ENCODE assay signal across 8 cellular contexts in the genomic region with DNA sequence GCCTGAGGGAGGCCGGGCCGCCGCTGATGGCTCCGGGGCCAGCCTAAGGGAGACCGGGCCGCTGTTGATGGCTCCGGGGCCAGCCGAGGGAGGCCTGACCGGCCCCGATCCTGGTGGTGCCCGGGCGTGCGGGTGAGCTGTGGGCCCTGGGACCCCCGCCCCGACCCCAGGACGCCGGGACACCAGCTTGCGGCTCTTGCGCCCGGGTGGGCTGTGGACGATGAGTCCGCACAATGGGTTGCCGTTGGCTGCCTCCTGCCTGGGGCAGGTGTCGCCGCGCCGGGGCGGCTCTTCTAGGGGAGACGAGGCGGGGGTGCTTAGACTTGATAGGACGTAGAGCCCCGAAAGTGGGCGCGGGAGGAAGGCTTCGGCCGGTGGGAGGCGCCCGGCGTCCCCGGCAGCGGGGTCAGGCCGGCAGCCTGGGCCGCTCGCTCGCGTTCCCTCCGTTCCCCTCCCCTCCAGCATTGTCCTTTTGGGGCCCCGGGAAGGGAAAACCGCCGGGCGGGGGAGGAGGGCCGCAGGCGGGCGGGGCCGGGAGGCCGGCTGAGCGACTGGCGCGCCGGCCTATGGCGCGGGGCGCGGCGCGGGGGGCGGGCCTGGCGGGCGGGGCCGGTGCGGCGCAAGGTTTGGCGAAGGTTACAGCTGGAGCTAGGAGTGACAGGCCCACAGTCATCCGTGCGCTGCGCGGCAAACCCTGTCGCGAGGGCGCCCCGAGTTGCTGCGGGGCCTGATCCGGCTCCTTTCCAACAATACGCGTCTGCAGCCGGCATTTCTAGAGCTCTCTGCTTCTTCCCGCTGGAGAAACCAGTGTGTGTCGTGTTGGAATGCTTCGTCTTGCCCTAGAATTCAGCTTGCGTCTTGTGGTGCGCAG. TPM values are rescaled to one million over a fixed set of nuclear protein-coding genes. Genes with fewer than 3 reads are reported as not detected.
DNase-seq lines count a peak whose midpoint lies in the region; ATAC-seq, FAIRE-seq and TF ChIP-seq lines count a peak whose summit lies in the region.

No MANE protein-coding gene starts in this region.

- intact Hi-C loops in endothelial cell of umbilical vein (cut with micrococcal nuclease), result loop anchor here (1.0 to 10.0 kb wide), 4 partner anchors 24 to 261 kb away; partner anchors contain the start of gene TADA2B

- H3K4me1 ChIP-seq in NT2/D1 (ENCODE audit: insufficient read depth, insufficient read length) (peaks cover 13% of the 10 kb centered on the region), endothelial cell of umbilical vein (ENCODE audit: control insufficient read depth, extremely low read depth, insufficient read depth, low read length) (peaks cover 10% of the 10 kb centered on the region)

- H3K9me1 ChIP-seq in endothelial cell of umbilical vein (replicated peaks; ENCODE audit: control insufficient read depth, extremely low read depth, insufficient read depth, low read length), result no peaks in the 10 kb centered on the region

- ATAC-seq in GM19468 (IDR thresholded peaks at IDR 0.05; ENCODE audit: extremely low read depth, unreplicated experiment), result peak; percentile 63

- DNase-seq in Caki2 (ENCODE audit: low read depth), result peak; percentile 74
- DNase-seq in HPDE6-E6E7 (ENCODE audit: extremely low spot score), result peak; percentile 88
- DNase-seq in NT2/D1 (ENCODE audit: low read depth, low spot score), result peak; percentile 80
- DNase-seq in activated T-cell treated with anti-CD3 and anti-CD28 coated beads for 1 hour (ENCODE audit: low read depth), result peak; percentile 82
- DNase-seq in endothelial cell of umbilical vein (ENCODE audit: low read depth, low spot score), result peak; percentile 84
- peak; percentile 84 for DNase-seq in middle frontal gyrus (ENCODE audit: extremely low spot score, low spot score)
- peak; percentile 74 to 80 for DNase-seq in stimulated activated CD8-positive, alpha-beta memory T cell treated with anti-CD3 and anti-CD28 coated beads, Interleukin-2, amount 100 ng/mL, for 1 hour (ENCODE audit: low read depth in 2 of 2)

- BruUV-seq in endothelial cell of umbilical vein (replicated peaks; lab: Mats Ljungman, UMichigan), result TSS peak; percentile 87

- H3K4me3 ChIP-seq in NT2/D1 (ENCODE audit: insufficient read length, low read depth), result peak overlapping the region; percentile 82
- H3K4me3 ChIP-seq in endothelial cell of umbilical vein (replicated peaks in 1 of 3; ENCODE audit: insufficient read depth in 1 of 3, low read depth in 1 of 3, low read length in 3 of 3), result peak overlapping the region; percentile 75 to 99 (median 83)

- H3K27me3 ChIP-seq in NT2/D1 (ENCODE audit: insufficient read depth, insufficient read length) (peaks cover 12% of the 10 kb centered on the region), endothelial cell of umbilical vein (ENCODE audit: control insufficient read depth in 2 of 2, insufficient read depth in 2 of 2, low read length in 2 of 2) (no peaks in the 10 kb centered on the region)

- FAIRE-seq in endothelial cell of umbilical vein (lab: Jason Lieb, UNC), result peak; percentile 82

- H2AFZ ChIP-seq in endothelial cell of umbilical vein (ENCODE audit: low read depth, low read length), result peak overlapping the region; percentile 27

- TF ChIP-seq CTCF in endothelial cell of umbilical vein (IDR thresholded peaks at IDR 0.05; ENCODE audit: extremely low read depth in 1 of 2, insufficient read depth in 1 of 2, low read depth in 1 of 2, low read length in 2 of 2), result no peak

- H3K9me3 ChIP-seq in NT2/D1 (ENCODE audit: insufficient read depth, low read length), result no peaks in the 10 kb centered on the region
- no peaks in the 10 kb centered on the region for H3K9me3 ChIP-seq in endothelial cell of umbilical vein (replicated peaks; ENCODE audit: control insufficient read depth, insufficient read depth, low read length)

- H3K79me2 ChIP-seq in endothelial cell of umbilical vein (ENCODE audit: control insufficient read depth, insufficient read depth, low read length), result peaks cover 47% of the 10 kb centered on the region

- in situ Hi-C loops in Caki2 (cut with HindIII; ENCODE audit: low pct_unique_long_range_greater_than_20kb, low sequenced_read_pairs), result no loop called here

- peak overlapping the region; percentile 98 for H3K4me2 ChIP-seq in endothelial cell of umbilical vein (ENCODE audit: insufficient read depth, low read length)

- peak overlapping the region; percentile 89 for H3K27ac ChIP-seq in endothelial cell of umbilical vein (ENCODE audit: insufficient read depth, low read depth, low read length)

- H3K36me3 ChIP-seq in NT2/D1 (ENCODE audit: insufficient read depth, insufficient read length, low read length), result peaks cover 14% of the 10 kb centered on the region
- peaks cover 0 to 2% of the 10 kb centered on the region in 2 experiments for H3K36me3 ChIP-seq in endothelial cell of umbilical vein (ENCODE audit: control insufficient read depth in 2 of 2, extremely low read depth in 1 of 2, insufficient read depth in 2 of 2, low read length in 2 of 2)

- CTCF ChIA-PET in endothelial cell of umbilical vein (lab: Charles Lee), result interaction anchor here (0.9 to 2.4 kb wide), 5 partner anchors 15 to 284 kb away, joined by 3 to 17 read pairs (median 7); partner anchors contain the start of gene GRPEL1

- H3K9ac ChIP-seq in NT2/D1 (ENCODE audit: insufficient read length, low read depth) (peak overlapping the region; percentile 92), endothelial cell of umbilical vein (replicated peaks; ENCODE audit: extremely low read depth, insufficient read depth, low read length) (peak overlapping the region; percentile 96)

- H4K20me1 ChIP-seq in endothelial cell of umbilical vein (replicated peaks; ENCODE audit: control insufficient read depth, extremely low read depth, insufficient read depth, low read length), result peaks cover 3% of the 10 kb centered on the region

- TF ChIP-seq POLR2A in endothelial cell of umbilical vein (IDR thresholded peaks at IDR 0.05; ENCODE audit: low read depth, low read length), result no peak

- dilution Hi-C loops in endothelial cell of umbilical vein (cut with MboI; ENCODE audit: extremely low pct_ligation_motif_present, low sequenced_read_pairs), result no loop called here

- POLR2A ChIA-PET in endothelial cell of umbilical vein (lab: Charles Lee), result interaction anchor here (0.6 to 0.7 kb wide), 2 partner anchors 49 to 56 kb away, joined by 3 read pairs; no protein-coding TSS in a partner anchor

TF ChIP-seq in endothelial cell of umbilical vein, 7 proteins besides CTCF, POLR2A, EP300 and RAD21:
- TF ChIP-seq EZH2 (IDR thresholded peaks at IDR 0.05; ENCODE audit: borderline replicate concordance, low read depth, low read length, severe bottlenecking) (no peak), POLR2AphosphoS5 (IDR thresholded peaks at IDR 0.05; ENCODE audit: insufficient read depth, low read depth, low read length) (peak; percentile 32), FOS (IDR thresholded peaks at IDR 0.05; ENCODE audit: borderline replicate concordance, insufficient read depth, low read length) (no peak)
TF ChIP-seq in endothelial cell of umbilical vein: peak in this region for 1.

RNA-seq across cellular contexts. Expression of gene KIAA0232, which starts 0.8 kb away (rescaled TPM):
- total RNA-seq in Caki2 (2014; rRNA removed; shearing (Covaris generic); ENCODE audit: low replicate concordance), result 6.2 and 33.7 TPM in 2 replicates
- total RNA-seq in endothelial cell of umbilical vein, result 14.6 and 18.4 TPM in 2 replicates
- 3.9 and 5.3 TPM in 2 replicates for polyA plus RNA-seq in endothelial cell of umbilical vein
- 4.5 and 5.1 TPM in 2 replicates for polyA plus RNA-seq in endothelial cell of umbilical vein (2011; cell fraction: cytosol; rRNA removed)
- 13.1 and 14.6 TPM in 2 replicates for polyA plus RNA-seq in endothelial cell of umbilical vein (2011; cell fraction: nucleus; rRNA removed)
- polyA plus RNA-seq in endothelial cell of umbilical vein (2012), result 8.8 and 9.2 TPM in 2 replicates
- polyA minus RNA-seq in endothelial cell of umbilical vein, result 20.6 and 22.6 TPM in 2 replicates
- 7.2 TPM for polyA minus RNA-seq in endothelial cell of umbilical vein (2011; cell fraction: cytosol; rRNA and poly(A)+ RNA removed)
- 17.3 and 25.5 TPM in 2 replicates for polyA minus RNA-seq in endothelial cell of umbilical vein (2011; cell fraction: nucleus; rRNA and poly(A)+ RNA removed)

Comparison
In these comparisons a context has a peak if more than half of its experiments do, and no peak if none do; other contexts are left out.
1. Peak in every context shown above with its lines: DNase-seq, ATAC-seq, H3K4me3 ChIP-seq and H3K27ac ChIP-seq.